8 cellular contexts compared by ENCODE assay signal in the genomic region with DNA sequence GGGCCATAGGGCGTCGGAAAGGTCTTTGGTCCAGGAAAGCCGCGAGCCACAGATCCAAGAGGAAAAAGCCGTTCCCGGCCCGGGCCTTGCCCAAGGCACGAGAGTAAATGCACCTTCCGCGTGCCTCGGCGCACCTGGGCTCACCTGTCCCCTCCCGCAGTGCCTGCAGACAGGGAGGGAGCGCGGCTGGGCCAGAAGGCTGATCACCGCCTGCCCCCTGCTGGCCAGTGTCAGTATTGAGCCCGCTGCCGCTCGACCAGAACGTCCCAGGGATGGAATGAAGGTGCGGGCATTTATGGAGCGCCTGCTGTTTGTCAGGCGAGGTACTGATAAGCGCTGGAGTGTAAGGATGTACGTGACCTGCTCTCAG. TPM values are rescaled to one million over a fixed set of nuclear protein-coding genes. Genes with fewer than 3 reads are reported as not detected.
DNase-seq lines count a peak whose midpoint lies in the region; ATAC-seq and TF ChIP-seq lines count a peak whose summit lies in the region.

No MANE protein-coding gene starts in this region.

- H3K79me2 ChIP-seq in HCT116 (ENCODE audit: insufficient read depth, low read length), result no peaks in the 10 kb centered on the region; the same call in 1 of the 2 replicates

- DNase-seq in DMS53 treated with DMSO at 0.1 percent for 48 hours (lab: John Stamatoyannopoulos, UW; ENCODE audit: unreplicated experiment) (peak; percentile 86), HCT116 (ENCODE audit: low read depth, low spot score) (peak; percentile 76), NCI-H1694 (lab: John Stamatoyannopoulos, UW) (peak; percentile 52), T1000 (lab: John Stamatoyannopoulos, UW) (peak; percentile 58), astrocyte of the cerebellum (ENCODE audit: low read depth) (no peak), hippocampal formation (lab: John Stamatoyannopoulos, UW) (peak; percentile 41 to 74), renal cortical epithelial cell (ENCODE audit: low read depth) (peak; percentile 39), vagina (ENCODE audit: extremely low spot score in 2 of 2) (no peak)

- TF ChIP-seq RAD21 in HCT116 (IDR thresholded peaks at IDR 0.05; ENCODE audit: low read depth), result peak; percentile 99

- peak overlapping the region; percentile 70 to 74 for H3K4me3 ChIP-seq in HCT116 (replicated peaks in 1 of 2; ENCODE audit: low read depth in 1 of 2, low read length in 2 of 2)
- peak overlapping the region; percentile 27 for H3K4me3 ChIP-seq in astrocyte of the cerebellum (ENCODE audit: low read depth, low read length)
- peak overlapping the region; percentile 44 to 49 for H3K4me3 ChIP-seq in vagina

- H3K9ac ChIP-seq in HCT116 (ENCODE audit: low read length), result peak overlapping the region; percentile 67

- no peaks in the 10 kb centered on the region for H3K27me3 ChIP-seq in HCT116 (ENCODE audit: insufficient read depth, low read length)
- H3K27me3 ChIP-seq in vagina, result no peaks in the 10 kb centered on the region

- no peaks in the 10 kb centered on the region for H4K20me1 ChIP-seq in HCT116 (ENCODE audit: insufficient read depth)

- peak overlapping the region; percentile 96 for H2AFZ ChIP-seq in HCT116 (ENCODE audit: low read depth, low read length, poor library complexity, severe bottlenecking)

- in situ Hi-C loops in astrocyte of the cerebellum (cut with HindIII; ENCODE audit: low sequenced_read_pairs), result no loop called here

- CTCF ChIA-PET in HCT116 (lab: Charles Lee), result interaction anchor here (0.6 to 3.4 kb wide), 18 partner anchors 10 to 377 kb away, joined by 3 to 83 read pairs (median 5); partner anchors contain the start of gene ZHX3

- BruUV-seq in HCT116 (replicated peaks; lab: Mats Ljungman, UMichigan), result no TSS peak

- RAD21 ChIA-PET in HCT116 (lab: Charles Lee; ENCODE audit: low non-redundant PET in 1 of 2, low total read pairs in 2 of 2, uncharacterized antibody in 2 of 2, unreplicated experiment in 2 of 2), result interaction anchor here (0.6 to 1.8 kb wide), 9 partner anchors 90 to 376 kb away, joined by 3 to 17 read pairs (median 5); no protein-coding TSS in a partner anchor

- TF ChIP-seq CTCF in HCT116 (IDR thresholded peaks at IDR 0.05 in 2 of 3, conservative IDR thresholded peaks at IDR 0.05 in 1 of 3; ENCODE audit: borderline replicate concordance in 1 of 3, insufficient read depth in 1 of 3, low read depth in 2 of 3, low read length in 2 of 3), result peak; percentile 93 to 96 (median 95)
- TF ChIP-seq CTCF in astrocyte of the cerebellum (IDR thresholded peaks at IDR 0.05; ENCODE audit: low read depth, low read length, missing control alignments), result peak; percentile 90
- peak; percentile 93 to 100 (median 97) for TF ChIP-seq CTCF in vagina (IDR thresholded peaks at IDR 0.05)

- H3K36me3 ChIP-seq in HCT116 (ENCODE audit: control insufficient read depth in 1 of 2, insufficient read depth in 2 of 2, low read length in 2 of 2) (no peaks in the 10 kb centered on the region), vagina (no peaks in the 10 kb centered on the region)

- peaks cover 6 to 21% of the 10 kb centered on the region in 2 experiments; a peak in 3 of 4 replicates for H3K4me1 ChIP-seq in HCT116 (ENCODE audit: control insufficient read depth in 1 of 2, insufficient read depth in 2 of 2, low read length in 2 of 2)
- H3K4me1 ChIP-seq in vagina, result peaks cover 38% of the 10 kb centered on the region

- H3K9me2 ChIP-seq in HCT116 (ENCODE audit: insufficient read depth), result no peaks in the 10 kb centered on the region

- H3K9me3 ChIP-seq in HCT116 (ENCODE audit: control insufficient read depth in 1 of 2, insufficient read depth in 1 of 2, low read depth in 1 of 2, low read length in 2 of 2) (no peaks in the 10 kb centered on the region), vagina (no peaks in the 10 kb centered on the region)

- ATAC-seq in HCT116, result peak; percentile 84

- H3K4me2 ChIP-seq in HCT116 (ENCODE audit: low read length), result peak overlapping the region; percentile 99

- TF ChIP-seq POLR2A in HCT116 (IDR thresholded peaks at IDR 0.05; ENCODE audit: borderline replicate concordance, extremely low read depth, insufficient read depth, insufficient read length) (no peak), vagina (IDR thresholded peaks at IDR 0.05) (no peak)

- intact Hi-C loops in HCT116 (cut with micrococcal nuclease) (loop anchor here (1.0 to 2.0 kb wide), 5 partner anchors 108 to 372 kb away; no protein-coding TSS in a partner anchor), vagina (cut with DNase I) (loop anchor here (5.0 to 10.0 kb wide), 5 partner anchors 72 to 355 kb away; no protein-coding TSS in a partner anchor)

- H3K27ac ChIP-seq in HCT116 (ENCODE audit: low read depth, low read length) (no peak overlapping the region), vagina (peak overlapping the region; percentile 86)

- POLR2A ChIA-PET in HCT116 (lab: Charles Lee), result interaction anchor here (1.0 to 1.1 kb wide), 2 partner anchors 77 to 205 kb away, joined by 3 to 4 read pairs; no protein-coding TSS in a partner anchor

TF ChIP-seq in HCT116, 20 proteins besides CTCF, POLR2A, EP300 and RAD21:
- no peak for TF ChIP-seq ELF1 (IDR thresholded peaks at IDR 0.05; ENCODE audit: borderline replicate concordance, low read depth)
- TF ChIP-seq MAX (IDR thresholded peaks at IDR 0.05), result peak; percentile 93
TF ChIP-seq in HCT116: peak in this region for 1.

RNA-seq across cellular contexts. Expression of gene LPIN3, which starts 0.7 kb away (rescaled TPM):
- total RNA-seq in HCT116 (2021; ENCODE audit: unreplicated experiment) (18.5 TPM), renal cortical epithelial cell (8.5 and 25.3 TPM in 2 replicates), vagina (82.3 TPM)
- polyA plus RNA-seq in HCT116 (2012), result 18.1 and 19.9 TPM in 2 replicates

RNA-seq across cellular contexts. Expression of gene ZHX3, which starts 22.4 kb away (rescaled TPM):
- total RNA-seq in HCT116 (2021; ENCODE audit: unreplicated experiment) (13.3 TPM), renal cortical epithelial cell (25.0 and 59.4 TPM in 2 replicates), vagina (26.8 TPM)
- polyA plus RNA-seq in HCT116 (2012), result 2.9 and 5.0 TPM in 2 replicates

RNA-seq across cellular contexts. Expression of gene EMILIN3, which starts 26.7 kb away (rescaled TPM):
- not detected for total RNA-seq in HCT116 (2021; ENCODE audit: unreplicated experiment)
- 0.06 and 0.16 TPM in 2 replicates for polyA plus RNA-seq in HCT116 (2012)
- not detected in 2 replicates for total RNA-seq in renal cortical epithelial cell
- 5.6 TPM for total RNA-seq in vagina

Comparison
In these comparisons a context has a peak if more than half of its experiments do, and no peak if none do; other contexts are left out.
1. DNase-seq: peak in DMS53 treated with DMSO at 0.1 percent for 48 hours (single experiment), HCT116 (single experiment), NCI-H1694 (single experiment), T1000 (single experiment), hippocampal formation (2 of 2) and renal cortical epithelial cell (single experiment); none in astrocyte of the cerebellum (single experiment) and vagina (0 of 2).
2. Peak in every context shown above with its lines, with median percentiles within 50 percentile points of each other: H3K4me3 ChIP-seq and CTCF ChIP-seq.